In the genomic region with DNA sequence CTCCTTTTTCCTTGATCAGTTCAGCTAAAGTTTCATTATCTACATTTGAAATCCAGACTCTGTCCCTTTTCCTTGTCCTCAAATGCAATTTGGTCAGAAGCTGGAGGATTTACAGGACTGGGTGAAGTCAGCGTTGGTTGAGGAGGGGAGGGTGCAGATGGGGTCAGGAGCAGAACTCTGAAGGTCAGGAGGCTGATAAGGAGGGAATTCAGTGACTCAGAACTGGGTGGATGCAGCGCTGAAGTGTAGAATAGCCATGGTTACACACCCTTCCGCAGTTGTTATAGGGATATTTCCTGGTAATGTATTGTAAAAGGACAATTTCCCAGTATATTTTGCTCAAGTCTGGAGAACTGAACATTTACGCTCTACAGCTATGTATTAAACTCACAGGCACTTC, we compare ENCODE assay signal across 14 cellular contexts.
A peak's percentile ranks its signal among the peaks of the same experiment; 100 is the strongest.
DNase-seq lines count a peak whose midpoint lies in the region; ATAC-seq and TF ChIP-seq lines count a peak whose summit lies in the region.
"Had no signal": no experiment of that assay in that cellular context is flagged by ENCODE, and none has a peak within 500 bp of the region (broad histone marks: within the 10 kb centered on the region; RNA-seq: fewer than 3 reads in every experiment).

No MANE protein-coding gene starts in this region.

- H3K27me3 ChIP-seq in transverse colon (no peaks in the 10 kb centered on the region), psoas muscle (ENCODE audit: insufficient read depth in 3 of 3, low read length in 2 of 3) (no peaks in the 10 kb centered on the region)

- intact Hi-C loops in transverse colon (cut with DNase I; ENCODE audit: low total_unique reads) (loop anchor here (10.0 kb wide), 1 partner anchor 607 kb away; no protein-coding TSS in a partner anchor), psoas muscle (cut with DNase I) (no loop called here)

- H3K27ac ChIP-seq in transverse colon: peak overlapping the region in 1 of 4 donors; percentile 37
- H3K27ac ChIP-seq in psoas muscle: no peak overlapping the region
- H3K27ac ChIP-seq: SJCRH30, VCaP had no signal

- in situ Hi-C loops in transverse colon (cut with MboI; ENCODE audit: low pct_ligation_motif_present in 1 of 4, low pct_unique_long_range_greater_than_20kb in 1 of 4, low sequenced_read_pairs in 3 of 4): loop anchor here in 1 of 4 donors (25.0 kb wide), 1 partner anchor 620 kb away; no protein-coding TSS in a partner anchor

- ATAC-seq in psoas muscle: no peak

- no peak for TF ChIP-seq POLR2A in transverse colon (IDR thresholded peaks at IDR 0.05)

- no peak for TF ChIP-seq CTCF in choroid plexus epithelial cell (conservative IDR thresholded peaks at IDR 0.05; ENCODE audit: low read depth, low read length)
- TF ChIP-seq CTCF in transverse colon (IDR thresholded peaks at IDR 0.05): no peak
- TF ChIP-seq CTCF in psoas muscle (IDR thresholded peaks at IDR 0.05): no peak

- H3K36me3 ChIP-seq in transverse colon (no peaks in the 10 kb centered on the region), psoas muscle (ENCODE audit: insufficient read depth in 1 of 2, low read depth in 1 of 2) (no peaks in the 10 kb centered on the region)
- H3K36me3 ChIP-seq: SJCRH30 had no signal

- H3K4me3 ChIP-seq in choroid plexus epithelial cell (ENCODE audit: low read depth, low read length) (no peak overlapping the region), transverse colon (no peak overlapping the region), psoas muscle (no peak overlapping the region)
- H3K4me3 ChIP-seq: SJCRH30 had no signal

- peaks cover 0 to 27% (median 8%) of the 10 kb centered on the region in 4 donors for H3K4me1 ChIP-seq in transverse colon
- H3K4me1 ChIP-seq in psoas muscle: no peaks in the 10 kb centered on the region

- DNase-seq in NCI-H226: peak; percentile 93
- DNase-seq in choroid plexus epithelial cell (ENCODE audit: low read depth): peak; percentile 44
- peak; percentile 61 for DNase-seq in islet precursor cell
- DNase-seq in transverse colon: peak; percentile 56
- DNase-seq in NCI-H526 treated with DMSO at 0.1 percent for 48 hours (lab: John Stamatoyannopoulos, UW): no peak
- DNase-seq in HUDEP-2 (lab: John Stamatoyannopoulos, UW; ENCODE audit: unreplicated experiment in 76 of 76): no peak
- no peak for DNase-seq in psoas muscle
- DNase-seq: activated naive CD8-positive, alpha-beta T cell treated with anti-CD3 and anti-CD28 coated beads, Interleukin-2, amount 10 ng/mL, durations not matched to agents 7 days and 5 days; CD4-positive, alpha-beta T cell; H7; NCI-H1694; NCI-H774; SJCRH30 had no signal

- H3K9me3 ChIP-seq in transverse colon (no peaks in the 10 kb centered on the region), psoas muscle (no peaks in the 10 kb centered on the region)

- TF ChIP-seq EP300 in transverse colon (IDR thresholded peaks at IDR 0.05; ENCODE audit: low read depth): no peak

- 47 to 49% methylated on average over 4 of the region's 4 CpGs for WGBS in transverse colon (ENCODE audit: low coverage in 1 of 2), 2 donors
- WGBS in psoas muscle, 3 donors: 55 to 73% (median 70%) methylated on average over 4 of the region's 4 CpGs

Comparison
In these comparisons a context has a peak if more than half of its experiments do, and no peak if none do; other contexts are left out.
1. DNase-seq: peak in NCI-H226 (single experiment), choroid plexus epithelial cell (single experiment), islet precursor cell (single experiment) and transverse colon (single experiment); none in NCI-H526 treated with DMSO at 0.1 percent for 48 hours (single experiment), HUDEP-2 (0 of 76) and psoas muscle (0 of 2).